In the genomic region with DNA sequence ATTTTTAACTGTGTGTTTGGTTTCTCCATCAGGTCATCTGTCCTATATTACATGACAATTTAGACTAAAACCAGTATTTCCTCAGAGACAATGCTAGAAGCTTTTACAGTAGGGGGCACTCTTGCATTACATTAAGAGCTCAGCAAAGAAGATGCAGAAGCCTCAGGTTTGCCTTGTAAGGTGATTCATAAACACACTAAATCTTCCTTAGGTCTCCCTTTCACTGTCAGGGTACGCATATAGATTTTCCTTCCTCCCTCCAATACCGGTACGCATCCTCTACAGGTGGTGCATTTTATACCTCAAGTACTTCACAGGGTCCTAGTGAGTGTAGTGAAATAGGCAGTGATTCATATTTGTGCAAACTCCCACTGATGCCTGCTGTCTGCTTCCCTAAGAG, we compare ENCODE assay signal across 9 cellular contexts. TPM values are rescaled to one million over a fixed set of nuclear protein-coding genes. Genes with fewer than 3 reads are reported as not detected.
DNase-seq lines count a peak whose midpoint lies in the region; ATAC-seq and TF ChIP-seq lines count a peak whose summit lies in the region.
"Had no signal": no experiment of that assay in that cellular context is flagged by ENCODE, and none has a peak within 500 bp of the region (broad histone marks: within the 10 kb centered on the region; RNA-seq: fewer than 3 reads in every experiment).

No MANE protein-coding gene starts in this region.

- H3K9me3 ChIP-seq in Karpas-422 (ENCODE audit: low read length): no peaks in the 10 kb centered on the region
- no peaks in the 10 kb centered on the region for H3K9me3 ChIP-seq in PC-3 (ENCODE audit: low read length)
- H3K9me3 ChIP-seq in thyroid gland: no peaks in the 10 kb centered on the region

- no peak overlapping the region for H2AFZ ChIP-seq in Karpas-422 (ENCODE audit: low read length)
- H2AFZ ChIP-seq in PC-3 (ENCODE audit: low read length): no peak overlapping the region

- POLR2A ChIA-PET in PC-3 (lab: Charles Lee; ENCODE audit: unreplicated experiment): no interaction called here

- H3K27ac ChIP-seq in Karpas-422 (ENCODE audit: low read length): no peak overlapping the region
- no peak overlapping the region for H3K27ac ChIP-seq in PC-3 (ENCODE audit: low read length)
- no peak overlapping the region for H3K27ac ChIP-seq in thyroid gland

- H3K27me3 ChIP-seq in Karpas-422 (ENCODE audit: low read length) (no peaks in the 10 kb centered on the region), PC-3 (ENCODE audit: low read length) (no peaks in the 10 kb centered on the region), thyroid gland (no peaks in the 10 kb centered on the region)

- no peaks in the 10 kb centered on the region for H3F3A ChIP-seq in PC-3 (ENCODE audit: low read length, unreplicated experiment)

- H4K20me1 ChIP-seq in Karpas-422 (ENCODE audit: insufficient read depth, low read depth, low read length) (no peaks in the 10 kb centered on the region), PC-3 (ENCODE audit: low read length) (no peaks in the 10 kb centered on the region)

- H3K4me1 ChIP-seq in Karpas-422 (ENCODE audit: low read length) (peaks cover 28% of the 10 kb centered on the region), PC-3 (ENCODE audit: insufficient read depth, low read length) (no peaks in the 10 kb centered on the region), thyroid gland (no peaks in the 10 kb centered on the region)

- H3K4me2 ChIP-seq in Karpas-422 (ENCODE audit: low read depth, low read length, poor library complexity, severe bottlenecking) (peak overlapping the region; percentile 39), PC-3 (ENCODE audit: low read length) (no peak overlapping the region)

- BruUV-seq in PC-3 (replicated peaks; lab: Mats Ljungman, UMichigan): no TSS peak

- H3K4me3 ChIP-seq in Karpas-422 (ENCODE audit: low read length) (no peak overlapping the region), PC-3 (ENCODE audit: low read length) (no peak overlapping the region), thyroid gland (replicated peaks in 1 of 3) (no peak overlapping the region)

- H3K9ac ChIP-seq in Karpas-422 (ENCODE audit: low read length) (no peak overlapping the region), PC-3 (ENCODE audit: low read length) (no peak overlapping the region)

- DNase-seq in NCI-H524 (lab: John Stamatoyannopoulos, UW): peak; percentile 62 to 84
- no peak for DNase-seq in NCI-H524 treated with DMSO at 0.1 percent for 48 hours (lab: John Stamatoyannopoulos, UW)
- DNase-seq in Karpas-422: peak; percentile 90
- DNase-seq in PC-3: peak; percentile 87
- peak; percentile 48 for DNase-seq in cerebellar cortex (ENCODE audit: low spot score)
- DNase-seq in myocyte (ENCODE audit: low read depth): peak; percentile 39
- DNase-seq in thyroid gland: no peak

- WGBS in thyroid gland, 2 donors: 30 to 41% methylated on average over 3 of the region's 3 CpGs

- no peaks in the 10 kb centered on the region for H3K79me2 ChIP-seq in Karpas-422 (ENCODE audit: low read length)
- no peaks in the 10 kb centered on the region for H3K79me2 ChIP-seq in PC-3 (ENCODE audit: low read length)

- no peak for TF ChIP-seq POLR2A in thyroid gland (IDR thresholded peaks at IDR 0.05)

- no peaks in the 10 kb centered on the region for H3K9me2 ChIP-seq in Karpas-422 (replicated peaks; ENCODE audit: insufficient read depth, low read length)
- no peaks in the 10 kb centered on the region for H3K9me2 ChIP-seq in PC-3 (replicated peaks; ENCODE audit: low read length)

- H3K36me3 ChIP-seq in Karpas-422 (ENCODE audit: insufficient read depth, low read length) (no peaks in the 10 kb centered on the region), PC-3 (ENCODE audit: low read depth, low read length) (no peaks in the 10 kb centered on the region), thyroid gland (no peaks in the 10 kb centered on the region)

- ATAC-seq in GM21529 (IDR thresholded peaks at IDR 0.05; ENCODE audit: unreplicated experiment): peak; percentile 42
- ATAC-seq in PC-3: peak; percentile 83

- CTCF ChIA-PET in PC-3 (lab: Charles Lee): interaction anchor here (1.0 to 1.6 kb wide), 3 partner anchors 157 to 205 kb away, joined by 4 to 15 read pairs (median 6); no protein-coding TSS in a partner anchor

- intact Hi-C loops in PC-3 (cut with micrococcal nuclease) (loop anchor here (1.0 to 5.0 kb wide), 2 partner anchors 158 to 256 kb away; no protein-coding TSS in a partner anchor), thyroid gland (cut with DNase I) (no loop called here)

- TF ChIP-seq CTCF in PC-3 (conservative IDR thresholded peaks at IDR 0.05; ENCODE audit: low read depth, low read length) (peak; percentile 85), thyroid gland (IDR thresholded peaks at IDR 0.05) (peak in 3 of 6 experiments; percentile 31 to 47 (median 43))

RNA-seq across cellular contexts. Expression of a gene that starts 46.5 kb away (rescaled TPM):
- total RNA-seq in Karpas-422 (2014; rRNA removed; shearing (Covaris generic); ENCODE audit: low replicate concordance): 8.5 and 24.4 TPM in 2 replicates
- 0.07 TPM in 1 of 2 replicates, not detected in the other for total RNA-seq in PC-3 (2014; rRNA removed)
- total RNA-seq in myocyte: not detected in 2 replicates
- not detected for polyA plus RNA-seq in myocyte (2012)
- total RNA-seq in thyroid gland: 1 to 10 TPM in 3 of 4 donors, under 1 TPM in 1; 0.49 to 4.2 (median 1.8) TPM
- polyA plus RNA-seq: CD8-positive, alpha-beta memory T cell had no signal

Comparison
In these comparisons a context has a peak if more than half of its experiments do, and no peak if none do; other contexts are left out.
1. DNase-seq: peak in NCI-H524 (2 of 2), Karpas-422 (single experiment), PC-3 (single experiment), cerebellar cortex (single experiment) and myocyte (single experiment); none in NCI-H524 treated with DMSO at 0.1 percent for 48 hours (single experiment) and thyroid gland (0 of 2).